In genomic region chr19:14347999-14348889, GRCh38 we compare ENCODE assay signal across 8 cellular contexts. TPM values are rescaled to one million over a fixed set of nuclear protein-coding genes. Genes with fewer than 3 reads are reported as not detected.
A peak's percentile ranks its signal among the peaks of the same experiment; 100 is the strongest.
DNase-seq lines count a peak whose midpoint lies in the region; ATAC-seq, FAIRE-seq and TF ChIP-seq lines count a peak whose summit lies in the region.

No MANE protein-coding gene starts in this region.

- peak overlapping the region; percentile 54 for H3K4me2 ChIP-seq in GM12878 (ENCODE audit: control insufficient read depth, insufficient read depth)

- RAD21 ChIA-PET in GM12878 (lab: Charles Lee; ENCODE audit: unreplicated experiment): interaction anchor here (0.6 to 2.9 kb wide), 17 partner anchors 13 to 1157 kb away, joined by 3 to 33 read pairs (median 4); partner anchors contain the start of gene ASF1B

- H3K79me2 ChIP-seq in GM12878 (ENCODE audit: control insufficient read depth, insufficient read depth, low read length): no peaks in the 10 kb centered on the region

- H3K36me3 ChIP-seq in HUES48 (ENCODE audit: control insufficient read depth, insufficient read depth, low read length): no peaks in the 10 kb centered on the region
- H3K36me3 ChIP-seq in GM12878 (ENCODE audit: control insufficient read depth in 2 of 2, insufficient read depth in 2 of 2, low read length in 1 of 2): no peaks in the 10 kb centered on the region

- no peaks in the 10 kb centered on the region for H3K9me3 ChIP-seq in HUES48 (ENCODE audit: control insufficient read depth, insufficient read depth, low read length)
- no peaks in the 10 kb centered on the region for H3K9me3 ChIP-seq in GM12878 (replicated peaks; ENCODE audit: control insufficient read depth, insufficient read depth, low read length)

- H3K9me3 Mint-ChIP-seq in T-helper 2 cell treated with Interferon-gamma antibody and Interleukin-4, amounts not matched to agents 5 μg/mL and 100 μg/mL, for 36 hours: no peaks in the 10 kb centered on the region

- 9% methylated on average over 36 of the region's 36 CpGs for WGBS in GM12878 (ENCODE audit: insufficient coverage, insufficient replicate concordance, low lambda C conversion rate, missing lambda C conversion rate)

- H3K4me3 ChIP-seq in HUES48 (ENCODE audit: low read depth, low read length) (peak overlapping the region; percentile 30; the same call in 1 of the 2 replicates), GM12878 (no peak overlapping the region)

- H3K9ac ChIP-seq in HUES48 (ENCODE audit: low read depth, low read length) (no peak overlapping the region), GM12878 (ENCODE audit: control insufficient read depth, insufficient read depth, low read length) (peak overlapping the region; percentile 15; the same call in 1 of the 2 replicates)

- no peak for FAIRE-seq in GM12878 (lab: Jason Lieb, UNC)

- no peaks in the 10 kb centered on the region for H4K20me1 ChIP-seq in GM12878 (ENCODE audit: control insufficient read depth, insufficient read depth)

- peak overlapping the region; percentile 67 for H3K27ac Mint-ChIP-seq in T-helper 2 cell treated with Interferon-gamma antibody and Interleukin-4, amounts not matched to agents 5 μg/mL and 100 μg/mL, for 36 hours

- no TSS peak for BruUV-seq in GM12878 (replicated peaks; lab: Mats Ljungman, UMichigan)

- ATAC-seq in GM12878 (peak; percentile 90), HG02938 (IDR thresholded peaks at IDR 0.05; ENCODE audit: unreplicated experiment) (no peak), HG03097 (IDR thresholded peaks at IDR 0.05; ENCODE audit: low FRiP score, unreplicated experiment) (no peak)

- SMC1A ChIA-PET in GM12878 (lab: Charles Lee; ENCODE audit: uncharacterized antibody, unreplicated experiment): interaction anchor here (0.8 to 3.6 kb wide), 21 partner anchors 9 to 469 kb away, joined by 3 to 35 read pairs (median 4); partner anchors contain the start of genes ADGRE5 and ASF1B

- H3K4me3 Mint-ChIP-seq in T-helper 2 cell treated with Interferon-gamma antibody and Interleukin-4, amounts not matched to agents 5 μg/mL and 100 μg/mL, for 36 hours: peak overlapping the region; percentile 58

- H3K27ac ChIP-seq in HUES48 (ENCODE audit: low read depth, low read length): no peak overlapping the region
- H3K27ac ChIP-seq in GM12878 (ENCODE audit: control insufficient read depth, insufficient read depth): no peak overlapping the region; the same call in 1 of the 2 replicates

- TF ChIP-seq RAD21 in GM12878 (IDR thresholded peaks at IDR 0.05; ENCODE audit: insufficient read depth, low read depth, low read length): peak; percentile 98

- H3K27me3 ChIP-seq in HUES48 (ENCODE audit: control insufficient read depth, insufficient read depth, low read length): no peaks in the 10 kb centered on the region
- no peaks in the 10 kb centered on the region for H3K27me3 ChIP-seq in GM12878 (replicated peaks in 1 of 2; ENCODE audit: control insufficient read depth in 2 of 2, insufficient read depth in 2 of 2, low read length in 1 of 2)

- no peak for TF ChIP-seq POLR2A in GM12878 (IDR thresholded peaks at IDR 0.05; ENCODE audit: low read depth, low read length)

- CTCF ChIA-PET in GM12878 (lab: Yijun Ruan, JAX): interaction anchor here (0.7 to 8.1 kb wide), 43 partner anchors 9 to 216 kb away, joined by 3 to 95 read pairs (median 4); partner anchors contain the start of genes ADGRE5, ASF1B and GIPC1

- H3K36me3 Mint-ChIP-seq in T-helper 2 cell treated with Interferon-gamma antibody and Interleukin-4, amounts not matched to agents 5 μg/mL and 100 μg/mL, for 36 hours (ENCODE audit: low read depth): no peaks in the 10 kb centered on the region

- TF ChIP-seq CTCF in GM12878 (IDR thresholded peaks at IDR 0.05 in 2 of 3, conservative IDR thresholded peaks at IDR 0.05 in 1 of 3; ENCODE audit: control insufficient read depth in 2 of 3, extremely low read depth in 1 of 3, insufficient read depth in 1 of 3, low read depth in 3 of 3, low read length in 3 of 3): peak; percentile 97 to 99 (median 98)

- H3K4me1 Mint-ChIP-seq in T-helper 2 cell treated with Interferon-gamma antibody and Interleukin-4, amounts not matched to agents 5 μg/mL and 100 μg/mL, for 36 hours (ENCODE audit: low read depth): peaks cover 15% of the 10 kb centered on the region

- POLR2A ChIA-PET in GM12878 (lab: Charles Lee): interaction anchor here (1.0 to 1.2 kb wide), 2 partner anchors 16 to 59 kb away, joined by 3 to 5 read pairs; no protein-coding TSS in a partner anchor

- peak; percentile 23 for DNase-seq in COLO668 (lab: John Stamatoyannopoulos, UW; ENCODE audit: unreplicated experiment)
- DNase-seq in T-helper 2 cell treated with Interferon-gamma antibody and Interleukin-4, amounts not matched to agents 5 μg/mL and 100 μg/mL, for 36 hours (ENCODE audit: low spot score): peak; percentile 63
- no peak for DNase-seq in GM12878 (ENCODE audit: low read depth, low spot score)
- peak; percentile 93 for DNase-seq in iPS-NIHi7 (ENCODE audit: extremely low spot score)
- DNase-seq in stimulated activated CD4-positive, alpha-beta T cell treated with anti-CD3 and anti-CD28 coated beads, Interleukin-12 subunit alpha, Interleukin-12 subunit beta, amount 100 ng/mL, for 48 hours (ENCODE audit: low read depth in 2 of 3, low spot score in 1 of 3): peak in 2 of 3 donors; percentile 60 to 74

- in situ Hi-C loops in GM12878 (cut with MboI): loop anchor here (5.0 to 25.0 kb wide), 2 partner anchors 151 to 461 kb away; partner anchors contain the start of gene NANOS3

- H2AFZ ChIP-seq in GM12878 (ENCODE audit: control insufficient read depth, low read depth, low read length): peak overlapping the region; percentile 80

- intact Hi-C loops in GM12878 (cut with micrococcal nuclease; ENCODE audit: unreplicated experiment): loop anchor here (1.0 to 5.0 kb wide), 4 partner anchors 148 to 276 kb away; partner anchors contain the start of genes ASF1B and MISP3

- TF ChIP-seq EP300 in GM12878 (IDR thresholded peaks at IDR 0.05; ENCODE audit: borderline replicate concordance in 1 of 2, control insufficient read depth in 1 of 2, low read depth in 2 of 2, low read length in 2 of 2): no peak

- H3K4me1 ChIP-seq in HUES48 (ENCODE audit: control insufficient read depth, insufficient read depth, low read length) (no peaks in the 10 kb centered on the region), GM12878 (ENCODE audit: control insufficient read depth, insufficient read depth, low read length) (peaks cover 9% of the 10 kb centered on the region)

- H3K27me3 Mint-ChIP-seq in T-helper 2 cell treated with Interferon-gamma antibody and Interleukin-4, amounts not matched to agents 5 μg/mL and 100 μg/mL, for 36 hours (ENCODE audit: low read depth): no peaks in the 10 kb centered on the region

TF ChIP-seq in GM12878, 131 proteins besides CTCF, POLR2A, EP300 and RAD21 (continues in another document):
- no peak for TF ChIP-seq RCOR1 (conservative IDR thresholded peaks at IDR 0.05; ENCODE audit: low read depth, low read length)
- TF ChIP-seq PML (IDR thresholded peaks at IDR 0.05; ENCODE audit: low read length): no peak
- TF ChIP-seq IKZF2 (IDR thresholded peaks at IDR 0.05): peak; percentile 18 to 26; a peak in 1 of 4 replicates
- TF ChIP-seq, protein P1, sequence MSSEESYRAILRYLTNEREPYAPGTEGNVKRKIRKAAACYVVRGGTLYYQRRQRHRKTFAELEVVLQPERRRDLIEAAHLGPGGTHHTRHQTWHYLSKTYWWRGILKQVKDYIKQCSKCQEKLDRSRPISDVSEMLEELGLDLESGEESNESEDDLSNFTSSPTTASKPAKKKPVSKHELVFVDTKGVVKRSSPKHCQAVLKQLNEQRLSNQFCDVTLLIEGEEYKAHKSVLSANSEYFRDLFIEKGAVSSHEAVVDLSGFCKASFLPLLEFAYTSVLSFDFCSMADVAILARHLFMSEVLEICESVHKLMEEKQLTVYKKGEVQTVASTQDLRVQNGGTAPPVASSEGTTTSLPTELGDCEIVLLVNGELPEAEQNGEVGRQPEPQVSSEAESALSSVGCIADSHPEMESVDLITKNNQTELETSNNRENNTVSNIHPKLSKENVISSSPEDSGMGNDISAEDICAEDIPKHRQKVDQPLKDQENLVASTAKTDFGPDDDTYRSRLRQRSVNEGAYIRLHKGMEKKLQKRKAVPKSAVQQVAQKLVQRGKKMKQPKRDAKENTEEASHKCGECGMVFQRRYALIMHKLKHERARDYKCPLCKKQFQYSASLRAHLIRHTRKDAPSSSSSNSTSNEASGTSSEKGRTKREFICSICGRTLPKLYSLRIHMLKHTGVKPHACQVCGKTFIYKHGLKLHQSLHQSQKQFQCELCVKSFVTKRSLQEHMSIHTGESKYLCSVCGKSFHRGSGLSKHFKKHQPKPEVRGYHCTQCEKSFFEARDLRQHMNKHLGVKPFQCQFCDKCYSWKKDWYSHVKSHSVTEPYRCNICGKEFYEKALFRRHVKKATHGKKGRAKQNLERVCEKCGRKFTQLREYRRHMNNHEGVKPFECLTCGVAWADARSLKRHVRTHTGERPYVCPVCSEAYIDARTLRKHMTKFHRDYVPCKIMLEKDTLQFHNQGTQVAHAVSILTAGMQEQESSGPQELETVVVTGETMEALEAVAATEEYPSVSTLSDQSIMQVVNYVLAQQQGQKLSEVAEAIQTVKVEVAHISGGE (CRISPR knock-in tag; IDR thresholded peaks at IDR 0.05): no peak

RNA-seq across cellular contexts. Expression of gene ADGRE5, which starts 33.0 kb away (rescaled TPM):
- 147 and 180 TPM in 2 replicates for total RNA-seq in GM12878 (2013; cell fraction: nucleolus; rRNA removed)
- 75.3 and 81.7 TPM in 2 replicates for total RNA-seq in GM12878 (2014; rRNA removed)
- total RNA-seq in GM12878 (2014; rRNA removed; fragmentation: Illumina TruSeq; extraction: Trizol): 20.7 and 23.9 TPM in 2 replicates
- 103 and 111 TPM in 2 replicates for total RNA-seq in GM12878 (2021)
- polyA plus RNA-seq in GM12878 (2011; ENCODE audit: low read depth): 23.2 TPM
- polyA plus RNA-seq in GM12878 (2011; rRNA removed): 19.1 and 31.8 TPM in 2 replicates
- 42.8 and 43.6 TPM in 2 replicates for polyA plus RNA-seq in GM12878 (2011; cell fraction: cytosol; rRNA removed)
- polyA plus RNA-seq in GM12878 (2011; cell fraction: nucleus; rRNA removed): 211 and 230 TPM in 2 replicates
- polyA plus RNA-seq in GM12878 (2012): 62.9 and 69.7 TPM in 2 replicates
- polyA plus RNA-seq in GM12878 (2014; fragmentation: Illumina TruSeq; extraction: Trizol): 31.0 and 48.2 TPM in 2 replicates
- polyA plus RNA-seq in GM12878 (2014; fragmentation: Nextera tagmentation; extraction: Ambion mirVana): 1 to 10 TPM; 4.0 to 4.5 TPM
- polyA plus RNA-seq in GM12878 (2014; rRNA removed): 59.7 and 67.2 TPM in 2 replicates
- 10 to 100 TPM; 66.3 to 71.8 TPM for polyA plus RNA-seq in GM12878 (2016; fragmentation: Nextera tagmentation; extraction: Ambion mirVana)
- polyA minus RNA-seq in GM12878 (2011; rRNA and poly(A)+ RNA removed): 58.1 and 96.5 TPM in 2 replicates
- 35.2 and 47.0 TPM in 2 replicates for polyA minus RNA-seq in GM12878 (2011; cell fraction: cytosol; rRNA and poly(A)+ RNA removed)
- polyA minus RNA-seq in GM12878 (2011; cell fraction: nucleus; rRNA and poly(A)+ RNA removed): 50.1 and 74.1 TPM in 2 replicates
